ENCODE assay signal across 8 cellular contexts in genomic region chr6:111566873-111567517, GRCh38. TPM values are rescaled to one million over a fixed set of nuclear protein-coding genes. Genes with fewer than 3 reads are reported as not detected.
DNase-seq lines count a peak whose midpoint lies in the region; ATAC-seq and TF ChIP-seq lines count a peak whose summit lies in the region.

No MANE protein-coding gene starts in this region.

- H3K4me1 ChIP-seq in mesodermal cell (ENCODE audit: control insufficient read depth, insufficient read depth, low read length, poor library complexity, severe bottlenecking) = peaks cover 47% of the 10 kb centered on the region

- no peak overlapping the region for H3K4me3 ChIP-seq in mesodermal cell (ENCODE audit: extremely low read depth, insufficient read depth, low read length, poor library complexity, severe bottlenecking)

- intact Hi-C loops in CD4-positive, alpha-beta T cell (cut with DNase I, micrococcal nuclease) = loop anchor here in 1 of 2 experiments (5.0 kb wide), 1 partner anchor 80 kb away; no protein-coding TSS in a partner anchor

- peaks cover 76% of the 10 kb centered on the region for H3K36me3 Mint-ChIP-seq in CD4-positive, alpha-beta T cell (ENCODE audit: low read depth)
- peaks cover 29% of the 10 kb centered on the region for H3K36me3 Mint-ChIP-seq in activated naive CD4-positive, alpha-beta T cell treated with anti-CD3 and anti-CD28 coated beads, Interleukin-2, amount 50 U/mL, for 24 hours

- H3K9me3 ChIP-seq in CD4-positive, alpha-beta T cell (ENCODE audit: control insufficient read depth, low read length) = no peaks in the 10 kb centered on the region
- no peaks in the 10 kb centered on the region for H3K9me3 ChIP-seq in mesodermal cell (ENCODE audit: control insufficient read depth, low read length)

- H3K27ac Mint-ChIP-seq in CD4-positive, alpha-beta T cell = peak overlapping the region; percentile 65
- peak overlapping the region; percentile 95 for H3K27ac Mint-ChIP-seq in activated naive CD4-positive, alpha-beta T cell treated with anti-CD3 and anti-CD28 coated beads, Interleukin-2, amount 50 U/mL, for 24 hours

- H3K36me3 ChIP-seq in mesodermal cell (ENCODE audit: control insufficient read depth, insufficient read depth, low read length) = peaks cover 17% of the 10 kb centered on the region

- 84 to 90% methylated on average over 11 to 19 of the region's 19 CpGs for WGBS in mesodermal cell (ENCODE audit: insufficient coverage in 2 of 2), 2 experiments

- no peaks in the 10 kb centered on the region for H3K9me3 Mint-ChIP-seq in CD4-positive, alpha-beta T cell
- H3K9me3 Mint-ChIP-seq in activated naive CD4-positive, alpha-beta T cell treated with anti-CD3 and anti-CD28 coated beads, Interleukin-2, amount 50 U/mL, for 24 hours = no peaks in the 10 kb centered on the region

- POLR2A ChIA-PET in CD4-positive, alpha-beta T cell (lab: Charles Lee) = interaction anchor here (0.8 to 1.5 kb wide), 4 partner anchors 16 to 82 kb away, joined by 3 to 4 read pairs (median 4); partner anchors contain the start of gene TRAF3IP2

- H3K27me3 ChIP-seq in CD4-positive, alpha-beta T cell (ENCODE audit: control insufficient read depth, insufficient read depth, low read length) = no peaks in the 10 kb centered on the region

- H3K4me1 Mint-ChIP-seq in CD4-positive, alpha-beta T cell (ENCODE audit: low read depth) = peaks cover 55% of the 10 kb centered on the region
- H3K4me1 Mint-ChIP-seq in activated naive CD4-positive, alpha-beta T cell treated with anti-CD3 and anti-CD28 coated beads, Interleukin-2, amount 50 U/mL, for 24 hours = peaks cover 54% of the 10 kb centered on the region

- peak overlapping the region; percentile 50 for H3K4me3 Mint-ChIP-seq in CD4-positive, alpha-beta T cell
- peak overlapping the region; percentile 78 for H3K4me3 Mint-ChIP-seq in activated naive CD4-positive, alpha-beta T cell treated with anti-CD3 and anti-CD28 coated beads, Interleukin-2, amount 50 U/mL, for 24 hours

- no peak overlapping the region for H3K27ac ChIP-seq in CD4-positive, alpha-beta T cell (ENCODE audit: low read depth, low read length)
- peak overlapping the region; percentile 54 for H3K27ac ChIP-seq in mesodermal cell (ENCODE audit: low read depth, low read length, severe bottlenecking)

- ATAC-seq in CD4-positive, alpha-beta T cell (ENCODE audit: poor library complexity) = peak; percentile 43
- no peak for ATAC-seq in GM21723 (IDR thresholded peaks at IDR 0.05; ENCODE audit: unreplicated experiment)
- no peak for ATAC-seq in HG03095 (IDR thresholded peaks at IDR 0.05; ENCODE audit: unreplicated experiment)

- no peaks in the 10 kb centered on the region for H3K27me3 Mint-ChIP-seq in CD4-positive, alpha-beta T cell
- H3K27me3 Mint-ChIP-seq in activated naive CD4-positive, alpha-beta T cell treated with anti-CD3 and anti-CD28 coated beads, Interleukin-2, amount 50 U/mL, for 24 hours = no peaks in the 10 kb centered on the region

- no peak for TF ChIP-seq CTCF in CD4-positive, alpha-beta T cell (IDR thresholded peaks at IDR 0.05)

- DNase-seq in CD4-positive, alpha-beta T cell = peak in 2 of 10 experiments; percentile 5 to 7
- DNase-seq in NCI-H1436 (lab: John Stamatoyannopoulos, UW) (peak; percentile 35), cerebellar nuclear complex (lab: John Stamatoyannopoulos, UW) (no peak)
- DNase-seq in central memory CD4-positive, alpha-beta T cell = no peak

- CTCF ChIA-PET in CD4-positive, alpha-beta T cell (lab: Charles Lee) = interaction anchor here (1.0 kb wide), 1 partner anchor 19 kb away, joined by 3 read pairs; no protein-coding TSS in a partner anchor

RNA-seq across cellular contexts. Expression of gene TRAF3IP2, which starts 38.7 kb away (rescaled TPM):
- total RNA-seq in CD4-positive, alpha-beta T cell = 10 to 100 TPM; 23.6 to 24.8 TPM
- polyA plus RNA-seq in mesodermal cell (2013, experiment 1 of 2) = 10.9 TPM
- polyA plus RNA-seq in mesodermal cell (2013, experiment 2 of 2) = 8.2 TPM
